9 cellular contexts compared by ENCODE assay signal in genomic region chr5:72849546-72849945, GRCh38. TPM values are rescaled to one million over a fixed set of nuclear protein-coding genes. Genes with fewer than 3 reads are reported as not detected.
DNase-seq lines count a peak whose midpoint lies in the region; ATAC-seq and TF ChIP-seq lines count a peak whose summit lies in the region.
"Had no signal": no experiment of that assay in that cellular context is flagged by ENCODE, and none has a peak within 500 bp of the region (broad histone marks: within the 10 kb centered on the region; RNA-seq: fewer than 3 reads in every experiment).

No MANE protein-coding gene starts in this region.

- H3K27me3 ChIP-seq in prostate gland (replicated peaks; ENCODE audit: insufficient read depth): no peaks in the 10 kb centered on the region

- no peaks in the 10 kb centered on the region for H3K9me3 ChIP-seq in OCI-LY7 (ENCODE audit: low read length)
- no peaks in the 10 kb centered on the region for H3K9me3 ChIP-seq in prostate gland

- no peaks in the 10 kb centered on the region for H3K9me2 ChIP-seq in OCI-LY7 (ENCODE audit: insufficient read depth, low read length)

- H3K4me2 ChIP-seq in OCI-LY7 (ENCODE audit: low read length): peak overlapping the region; percentile 93

- 15% methylated on average over 4 of the region's 4 CpGs for WGBS in prostate gland

- peak overlapping the region; percentile 93 for H3K27ac ChIP-seq in OCI-LY7 (ENCODE audit: low read depth, low read length, poor library complexity, severe bottlenecking)
- H3K27ac ChIP-seq in prostate gland: peak overlapping the region; percentile 83 to 86

- no peak for DNase-seq in OCI-LY7 (ENCODE audit: low spot score)
- DNase-seq in epithelial cell of proximal tubule (ENCODE audit: low read depth): no peak
- no peak for DNase-seq in prostate gland (ENCODE audit: low spot score)
- DNase-seq: stimulated activated CD4-positive, alpha-beta T cell treated with anti-CD3 and anti-CD28 coated beads, Interleukin-4, amount 100 ng/mL, for 1 hour had no signal

- no TSS peak for BruUV-seq in OCI-LY7 (replicated peaks; lab: Mats Ljungman, UMichigan)

- intact Hi-C loops in OCI-LY7 (cut with micrococcal nuclease; ENCODE audit: unreplicated experiment) (loop anchor here (5.0 kb wide), 1 partner anchor 542 kb away; no protein-coding TSS in a partner anchor), prostate gland (cut with DNase I) (loop anchor here (10.0 kb wide), 1 partner anchor 105 kb away; the partner anchor contains the start of gene FCHO2)

- H3K4me3 ChIP-seq in GM08714 (ENCODE audit: low read length) (peak overlapping the region; percentile 71; the same call in 1 of the 2 replicates), OCI-LY7 (ENCODE audit: low read depth, low read length, poor library complexity, severe bottlenecking) (peak overlapping the region; percentile 99), epithelial cell of proximal tubule (ENCODE audit: low read depth, low read length) (peak overlapping the region; percentile 63), prostate gland (peak overlapping the region; percentile 72 to 84)

- H3K4me1 ChIP-seq in OCI-LY7 (ENCODE audit: insufficient read depth, low read length, poor library complexity, severe bottlenecking) (peaks cover 49% of the 10 kb centered on the region), prostate gland (replicated peaks) (peaks cover 8% of the 10 kb centered on the region)

- H3K36me3 ChIP-seq in OCI-LY7 (ENCODE audit: insufficient read depth, low read length) (peaks cover 60% of the 10 kb centered on the region), prostate gland (no peaks in the 10 kb centered on the region)

- H3K79me2 ChIP-seq in OCI-LY7 (ENCODE audit: insufficient read depth, low read depth, low read length): peaks cover 84% of the 10 kb centered on the region

- CTCF ChIA-PET in OCI-LY7 (lab: Charles Lee; ENCODE audit: unreplicated experiment): no interaction called here

- POLR2A ChIA-PET in OCI-LY7 (lab: Charles Lee): interaction anchor here (0.7 to 2.7 kb wide), 13 partner anchors 8 to 650 kb away, joined by 3 to 27 read pairs (median 4); partner anchors contain the start of genes FCHO2 and TNPO1

- H4K20me1 ChIP-seq in OCI-LY7 (ENCODE audit: insufficient read depth, low read length): peaks cover 45% of the 10 kb centered on the region

- TF ChIP-seq CTCF in OCI-LY7 (conservative IDR thresholded peaks at IDR 0.05; ENCODE audit: low read length) (no peak), epithelial cell of proximal tubule (conservative IDR thresholded peaks at IDR 0.05; ENCODE audit: low read depth, low read length) (no peak), prostate gland (IDR thresholded peaks at IDR 0.05) (no peak)

- ATAC-seq in GM18505 (IDR thresholded peaks at IDR 0.05; ENCODE audit: unreplicated experiment): no peak
- ATAC-seq in GM18907 (IDR thresholded peaks at IDR 0.05; ENCODE audit: unreplicated experiment): no peak
- no peak for ATAC-seq in HG03108 (IDR thresholded peaks at IDR 0.05; ENCODE audit: unreplicated experiment)
- no peak for ATAC-seq in GM18873 (IDR thresholded peaks at IDR 0.05; ENCODE audit: low FRiP score, unreplicated experiment)

- H2AFZ ChIP-seq in OCI-LY7 (ENCODE audit: low read length): no peak overlapping the region

- TF ChIP-seq POLR2A in prostate gland (IDR thresholded peaks at IDR 0.05) (no peak), GM18505 (IDR thresholded peaks at IDR 0.05; ENCODE audit: borderline replicate concordance, extremely low read depth, insufficient read depth, insufficient read length) (no peak)

RNA-seq across cellular contexts. Expression of gene TNPO1, which starts 33.1 kb away (rescaled TPM):
- total RNA-seq in OCI-LY7 (2014; rRNA removed; shearing (Covaris generic)): 95.2 and 131 TPM in 2 replicates
- total RNA-seq in OCI-LY7 (2022) (128 and 132 TPM in 2 replicates), epithelial cell of proximal tubule (68.1 and 128 TPM in 2 replicates), prostate gland (100 to 1,000 TPM; 107 to 113 TPM)
